ENCODE assay signal across 17 cellular contexts in genomic region chr3:37607604-37608003, GRCh38.
DNase-seq lines count a peak whose midpoint lies in the region; ATAC-seq and TF ChIP-seq lines count a peak whose summit lies in the region.
"Had no signal": no experiment of that assay in that cellular context is flagged by ENCODE, and none has a peak within 500 bp of the region (broad histone marks: within the 10 kb centered on the region; RNA-seq: fewer than 3 reads in every experiment).

No MANE protein-coding gene starts in this region.

- H4K20me1 ChIP-seq in Loucy (ENCODE audit: insufficient read depth, low read length, poor library complexity, severe bottlenecking) = no peaks in the 10 kb centered on the region

- H3K4me1 ChIP-seq in Loucy (ENCODE audit: insufficient read depth, low read length, poor library complexity, severe bottlenecking) = peaks cover 17% of the 10 kb centered on the region
- H3K4me1 ChIP-seq in endocrine pancreas (ENCODE audit: control insufficient read depth, insufficient read depth, low read length) = no peaks in the 10 kb centered on the region
- H3K4me1 ChIP-seq in tibial artery = peaks cover 0 to 91% (median 49%) of the 10 kb centered on the region in 4 donors

- peak overlapping the region; percentile 45 to 83 for H3K27ac ChIP-seq in tibial artery
- H3K27ac ChIP-seq: PC-9, RWPE1, SJSA1 had no signal

- peak overlapping the region; percentile 5 for H3K4me2 ChIP-seq in Loucy (ENCODE audit: low read depth, low read length, poor library complexity, severe bottlenecking)
- H3K4me2 ChIP-seq: PC-9 had no signal

- intact Hi-C loops in Right ventricle myocardium superior (cut with DNase I) = no loop called here
- intact Hi-C loops in left cardiac atrium (cut with DNase I) = no loop called here
- intact Hi-C loops in tibial artery (cut with DNase I; ENCODE audit: low total_unique reads) = no loop called here

- H3K9ac ChIP-seq in Loucy (ENCODE audit: low read depth, low read length, poor library complexity, severe bottlenecking) (no peak overlapping the region), endocrine pancreas (ENCODE audit: control insufficient read depth, insufficient read depth, low read length) (no peak overlapping the region)

- H3K9me3 ChIP-seq in Loucy (ENCODE audit: insufficient read depth, low read depth, low read length) (no peaks in the 10 kb centered on the region), endocrine pancreas (ENCODE audit: control insufficient read depth, low read length) (no peaks in the 10 kb centered on the region), tibial artery (no peaks in the 10 kb centered on the region)

- TF ChIP-seq CTCF in Loucy (conservative IDR thresholded peaks at IDR 0.05; ENCODE audit: low read length) (no peak), tibial artery (IDR thresholded peaks at IDR 0.05) (no peak)

- H3K36me3 ChIP-seq in Loucy (ENCODE audit: insufficient read depth, low read length) (no peaks in the 10 kb centered on the region), endocrine pancreas (ENCODE audit: control insufficient read depth, insufficient read depth, low read length) (no peaks in the 10 kb centered on the region), tibial artery (no peaks in the 10 kb centered on the region)
- H3K36me3 ChIP-seq: SJSA1 had no signal

- no peaks in the 10 kb centered on the region for H3K79me2 ChIP-seq in Loucy (ENCODE audit: insufficient read depth, low read length)

- no peak for DNase-seq in Right ventricle myocardium superior
- no peak for DNase-seq in left cardiac atrium
- DNase-seq in tibial artery = no peak
- DNase-seq in effector CD4-positive, alpha-beta T cell = no peak
- DNase-seq in hypothalamus (lab: John Stamatoyannopoulos, UW) = no peak
- DNase-seq: C1 segment of cervical spinal cord, KBM-7, NCI-H1048, NCI-H146, NCI-H2081 treated with DMSO at 0.1 percent for 48 hours, NCI-H526 had no signal

- H3F3A ChIP-seq in Loucy (ENCODE audit: low read depth) = 0 out of 2 replicates have a peak, but pooled peaks cover 3% of the 10 kb centered on the region

- peak; percentile 25 for ATAC-seq in Right ventricle myocardium superior (ENCODE audit: poor library complexity)
- ATAC-seq in left cardiac atrium = no peak
- ATAC-seq in HG03135 (IDR thresholded peaks at IDR 0.05; ENCODE audit: unreplicated experiment) = no peak

- H2AFZ ChIP-seq in Loucy (ENCODE audit: low read length) = no peak overlapping the region
- H2AFZ ChIP-seq: PC-9 had no signal

- H3K4me3 ChIP-seq in Loucy (ENCODE audit: low read length, poor library complexity, severe bottlenecking) = no peak overlapping the region
- peak overlapping the region; percentile 37 for H3K4me3 ChIP-seq in endocrine pancreas (ENCODE audit: control insufficient read depth, insufficient read depth, low read length)
- H3K4me3 ChIP-seq in tibial artery = no peak overlapping the region
- H3K4me3 ChIP-seq: PC-9, SJSA1 had no signal

- H3K27me3 ChIP-seq in Loucy (ENCODE audit: insufficient read depth, low read length, poor library complexity, severe bottlenecking) (peaks cover 76% of the 10 kb centered on the region), endocrine pancreas (ENCODE audit: control insufficient read depth, insufficient read depth, low read length) (no peaks in the 10 kb centered on the region), tibial artery (no peaks in the 10 kb centered on the region)

- no peaks in the 10 kb centered on the region for H3K9me2 ChIP-seq in Loucy (replicated peaks; ENCODE audit: low read depth, low read length)
